22 cellular contexts compared by ENCODE assay signal in genomic region chr7:140439359-140439758, GRCh38. TPM values are rescaled to one million over a fixed set of nuclear protein-coding genes. Genes with fewer than 3 reads are reported as not detected.
A peak's percentile ranks its signal among the peaks of the same experiment; 100 is the strongest.
DNase-seq lines count a peak whose midpoint lies in the region; ATAC-seq lines count a peak whose summit lies in the region.
"Had no signal": no experiment of that assay in that cellular context is flagged by ENCODE, and none has a peak within 500 bp of the region (broad histone marks: within the 10 kb centered on the region; RNA-seq: fewer than 3 reads in every experiment).

No MANE protein-coding gene starts in this region.

- DNase-seq in activated CD4-positive, alpha-beta T cell treated with anti-CD3 and anti-CD28 coated beads for 36 hours: no peak
- no peak for DNase-seq in activated CD4-positive, alpha-beta T cell treated with anti-CD3 and anti-CD28 coated beads, Interleukin-2, amount 50 U/mL, for 4 hours
- DNase-seq in left colon (no peak), germinal center (ENCODE audit: low spot score) (no peak)
- DNase-seq: activated gamma-delta T cell treated with Interleukin-2 at 50 U/mL for 16 hours; anterior cingulate cortex; effector CD8-positive, alpha-beta T cell; HFFc6; NCI-H1092; NCI-H2081; NCI-H69; SHP77 treated with DMSO at 0.1 percent for 48 hours; T-helper 1 cell; thyroid gland had no signal

- H3K4me1 Mint-ChIP-seq in activated CD4-positive, alpha-beta T cell treated with anti-CD3 and anti-CD28 coated beads for 36 hours: peaks cover 10% of the 10 kb centered on the region
- H3K4me1 Mint-ChIP-seq: central memory CD8-positive, alpha-beta T cell had no signal

- peak overlapping the region; percentile 77 for H3K27ac Mint-ChIP-seq in activated CD4-positive, alpha-beta T cell treated with anti-CD3 and anti-CD28 coated beads for 36 hours
- H3K27ac Mint-ChIP-seq: HFFc6 had no signal

- no peak overlapping the region for H3K4me3 Mint-ChIP-seq in activated CD4-positive, alpha-beta T cell treated with anti-CD3 and anti-CD28 coated beads for 36 hours
- H3K4me3 Mint-ChIP-seq: central memory CD8-positive, alpha-beta T cell; HFFc6 had no signal

- CTCF ChIA-PET in activated CD4-positive, alpha-beta T cell treated with anti-CD3 and anti-CD28 coated beads for 36 hours (lab: Charles Lee): interaction anchor here (0.5 to 1.6 kb wide), 8 partner anchors 40 to 84 kb away, joined by 3 to 7 read pairs (median 3); partner anchors contain the start of gene MKRN1

- peak; percentile 80 for ATAC-seq in activated CD4-positive, alpha-beta T cell treated with anti-CD3 and anti-CD28 coated beads for 36 hours
- ATAC-seq in GM18909 (IDR thresholded peaks at IDR 0.05; ENCODE audit: poor library complexity, unreplicated experiment) (peak; percentile 57), HG02884 (IDR thresholded peaks at IDR 0.05; ENCODE audit: unreplicated experiment) (peak; percentile 45), left colon (peak; percentile 73), HG02970 (IDR thresholded peaks at IDR 0.05; ENCODE audit: low FRiP score, unreplicated experiment) (no peak), HG03039 (IDR thresholded peaks at IDR 0.05; ENCODE audit: unreplicated experiment) (no peak)
- ATAC-seq: A549, left lobe of liver had no signal

- POLR2A ChIA-PET in activated CD4-positive, alpha-beta T cell treated with anti-CD3 and anti-CD28 coated beads for 36 hours (lab: Charles Lee): interaction anchor here (0.5 to 1.3 kb wide), 5 partner anchors 10 to 80 kb away, joined by 3 to 4 read pairs (median 3); partner anchors contain the start of gene SLC37A3

- intact Hi-C loops in activated CD4-positive, alpha-beta T cell treated with anti-CD3 and anti-CD28 coated beads for 36 hours (cut with DNase I, micrococcal nuclease): loop anchor here in 1 of 2 experiments (5.0 kb wide), 1 partner anchor 37 kb away; the partner anchor contains the start of gene RAB19
- intact Hi-C loops in left colon (cut with DNase I, micrococcal nuclease): no loop called here

- H3K9me3 Mint-ChIP-seq in activated CD4-positive, alpha-beta T cell treated with anti-CD3 and anti-CD28 coated beads for 36 hours (ENCODE audit: low read depth): no peaks in the 10 kb centered on the region
- H3K9me3 Mint-ChIP-seq: central memory CD8-positive, alpha-beta T cell; HFFc6 had no signal

- H3K27me3 Mint-ChIP-seq in activated CD4-positive, alpha-beta T cell treated with anti-CD3 and anti-CD28 coated beads for 36 hours: peaks cover 2% of the 10 kb centered on the region
- H3K27me3 Mint-ChIP-seq: central memory CD8-positive, alpha-beta T cell had no signal

- H3K36me3 Mint-ChIP-seq in activated CD4-positive, alpha-beta T cell treated with anti-CD3 and anti-CD28 coated beads for 36 hours (ENCODE audit: low read depth): no peaks in the 10 kb centered on the region

RNA-seq across cellular contexts. Expression of gene RAB19, which starts 35.5 kb away (rescaled TPM):
- 10 to 100 TPM; 11.3 to 12.8 TPM for total RNA-seq in activated CD4-positive, alpha-beta T cell treated with anti-CD3 and anti-CD28 coated beads for 36 hours
- total RNA-seq in left colon: 10 to 100 TPM; 14.9 to 21.9 TPM
- total RNA-seq: esophagus muscularis mucosa, HFFc6, left lobe of liver had no signal

RNA-seq across cellular contexts. Expression of gene MKRN1, which starts 39.9 kb away (rescaled TPM):
- 10 to 100 TPM; 73.6 to 77.9 TPM for total RNA-seq in activated CD4-positive, alpha-beta T cell treated with anti-CD3 and anti-CD28 coated beads for 36 hours
- total RNA-seq in left colon: 100 to 1,000 TPM; 192 to 233 TPM

RNA-seq across cellular contexts. Expression of gene SLC37A3, which starts 41.0 kb away (rescaled TPM):
- 10 to 100 TPM; 47.5 to 55.5 TPM for total RNA-seq in activated CD4-positive, alpha-beta T cell treated with anti-CD3 and anti-CD28 coated beads for 36 hours
- total RNA-seq in left colon: 10 to 100 TPM; 57.6 to 65.5 TPM

Comparison
In these comparisons a context has a peak if more than half of its experiments do, and no peak if none do; other contexts are left out.
1. ATAC-seq: peak in activated CD4-positive, alpha-beta T cell treated with anti-CD3 and anti-CD28 coated beads for 36 hours (single experiment), GM18909 (single experiment), HG02884 (single experiment) and left colon (single experiment); none in HG02970 (single experiment) and HG03039 (single experiment).